In the genomic region with DNA sequence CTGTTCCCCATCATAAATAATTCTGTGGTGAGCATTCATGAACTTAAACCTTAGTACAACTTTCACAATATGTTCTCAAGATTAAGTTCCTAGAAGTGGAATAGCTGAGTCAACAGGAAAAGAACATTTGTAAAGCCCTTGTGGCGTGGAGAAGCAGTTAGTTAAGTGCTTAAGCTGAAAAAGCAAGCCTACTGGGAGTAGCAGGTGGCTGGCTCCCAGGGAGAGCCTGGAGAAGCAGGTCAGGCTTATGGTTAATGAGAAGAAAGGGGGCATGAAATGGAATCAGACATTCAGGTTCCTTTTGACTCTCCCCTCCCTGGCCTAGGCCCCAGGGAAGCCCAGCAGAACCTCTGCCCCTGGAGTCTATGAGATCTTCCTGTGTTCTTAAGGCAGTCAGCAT, we compare ENCODE assay signal across 10 cellular contexts. TPM values are rescaled to one million over a fixed set of nuclear protein-coding genes. Genes with fewer than 3 reads are reported as not detected.
DNase-seq lines count a peak whose midpoint lies in the region; ATAC-seq and TF ChIP-seq lines count a peak whose summit lies in the region.
"Had no signal": no experiment of that assay in that cellular context is flagged by ENCODE, and none has a peak within 500 bp of the region (broad histone marks: within the 10 kb centered on the region; RNA-seq: fewer than 3 reads in every experiment).

No MANE protein-coding gene starts in this region.

- no peak overlapping the region for H3K4me3 ChIP-seq in choroid plexus epithelial cell (ENCODE audit: low read depth, low read length)

- DNase-seq in GDM1 (lab: John Stamatoyannopoulos, UW) (peak; percentile 13), NCI-H510A (lab: John Stamatoyannopoulos, UW) (peak; percentile 3), choroid plexus epithelial cell (ENCODE audit: low read depth) (peak; percentile 87), mesenteric fat pad (ENCODE audit: low spot score) (peak; percentile 78), SIG-M5 treated with dmso at 0.1 percent for 504 hours (lab: John Stamatoyannopoulos, UW; ENCODE audit: unreplicated experiment) (no peak), NCI-H774 (lab: John Stamatoyannopoulos, UW) (no peak), amygdala (lab: John Stamatoyannopoulos, UW) (no peak)
- DNase-seq: NCI-H1694 treated with DMSO at 0.1 percent for 48 hours had no signal

- no peak for ATAC-seq in GM19455 (IDR thresholded peaks at IDR 0.05; ENCODE audit: unreplicated experiment)

- no peak for TF ChIP-seq CTCF in choroid plexus epithelial cell (conservative IDR thresholded peaks at IDR 0.05; ENCODE audit: low read depth, low read length)

RNA-seq across cellular contexts. Expression of gene VSTM4, which starts 35.3 kb away (rescaled TPM):
- total RNA-seq in mesenteric fat pad: 41.7 TPM

RNA-seq across cellular contexts. Expression of gene FAM170B, which starts 53.8 kb away (rescaled TPM):
- total RNA-seq in mesenteric fat pad: not detected
- total RNA-seq: Daoy had no signal

Comparison
In these comparisons a context has a peak if more than half of its experiments do, and no peak if none do; other contexts are left out.
1. DNase-seq: peak in GDM1 (single experiment), NCI-H510A (single experiment), choroid plexus epithelial cell (single experiment) and mesenteric fat pad (single experiment); none in SIG-M5 treated with dmso at 0.1 percent for 504 hours (single experiment), NCI-H774 (single experiment) and amygdala (0 of 56).